19 cellular contexts compared by ENCODE assay signal in the genomic region with DNA sequence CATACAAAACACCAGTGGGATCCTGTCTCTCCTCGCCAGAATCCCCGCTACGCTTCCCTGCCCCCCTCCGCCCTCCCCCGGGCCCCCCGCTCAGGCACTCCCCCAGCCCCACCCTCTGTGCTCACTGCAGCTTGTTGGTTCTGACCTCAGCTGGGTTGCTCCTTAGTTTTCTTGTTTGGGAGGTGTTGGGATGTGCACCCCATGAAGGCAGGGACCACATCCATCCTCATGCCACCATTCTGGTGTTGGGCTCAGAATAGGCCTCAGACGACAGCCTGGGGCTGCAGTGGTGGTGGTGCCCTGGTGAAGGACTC. TPM values are rescaled to one million over a fixed set of nuclear protein-coding genes. Genes with fewer than 3 reads are reported as not detected.
A peak's percentile ranks its signal among the peaks of the same experiment; 100 is the strongest.
DNase-seq lines count a peak whose midpoint lies in the region; ATAC-seq and TF ChIP-seq lines count a peak whose summit lies in the region.
"Had no signal": no experiment of that assay in that cellular context is flagged by ENCODE, and none has a peak within 500 bp of the region (broad histone marks: within the 10 kb centered on the region; RNA-seq: fewer than 3 reads in every experiment).

No MANE protein-coding gene starts in this region.

- peaks cover 17% of the 10 kb centered on the region for H3K9me3 Mint-ChIP-seq in activated CD4-positive, alpha-beta memory T cell treated with anti-CD3 and anti-CD28 coated beads, Interleukin-2, amount 10 ng/mL, durations not matched to agents 7 days and 5 days
- H3K9me3 Mint-ChIP-seq in activated CD4-positive, alpha-beta memory T cell treated with anti-CD3 and anti-CD28 coated beads for 36 hours: peaks cover 35% of the 10 kb centered on the region
- peaks cover 25% of the 10 kb centered on the region for H3K9me3 Mint-ChIP-seq in osteocyte (ENCODE audit: unreplicated experiment)

- peak; percentile 6 for DNase-seq in activated CD4-positive, alpha-beta memory T cell treated with anti-CD3 and anti-CD28 coated beads, Interleukin-2, amount 10 ng/mL, durations not matched to agents 7 days and 5 days
- DNase-seq in activated CD4-positive, alpha-beta memory T cell treated with anti-CD3 and anti-CD28 coated beads for 36 hours: no peak
- DNase-seq in right atrium auricular region (ENCODE audit: low spot score) (peak; percentile 26), heart right ventricle (no peak), osteocyte (ENCODE audit: extremely low spot score, unreplicated experiment) (peak; percentile 54), DMS153 treated with DMSO at 0.1 percent for 48 hours (lab: John Stamatoyannopoulos, UW; ENCODE audit: unreplicated experiment) (no peak), DMS 273 (lab: John Stamatoyannopoulos, UW; ENCODE audit: unreplicated experiment) (no peak), NAMALWA (ENCODE audit: low spot score) (no peak)
- DNase-seq: ACHN; C1 segment of cervical spinal cord; Calu3; CD4-positive, alpha-beta T cell; DMS153; DND-41; GDM1; H9 had no signal

- peaks cover 14% of the 10 kb centered on the region for H3K4me1 Mint-ChIP-seq in activated CD4-positive, alpha-beta memory T cell treated with anti-CD3 and anti-CD28 coated beads, Interleukin-2, amount 10 ng/mL, durations not matched to agents 7 days and 5 days
- H3K4me1 Mint-ChIP-seq in activated CD4-positive, alpha-beta memory T cell treated with anti-CD3 and anti-CD28 coated beads for 36 hours (ENCODE audit: low read depth): peaks cover 5% of the 10 kb centered on the region
- H3K4me1 Mint-ChIP-seq in osteocyte (ENCODE audit: unreplicated experiment): peaks cover 13% of the 10 kb centered on the region
- H3K4me1 Mint-ChIP-seq: GM23338, H9 had no signal

- peaks cover 0 to 14% of the 10 kb centered on the region in 2 donors for H3K4me1 ChIP-seq in right atrium auricular region
- peaks cover 0 to 22% (median 9%) of the 10 kb centered on the region in 9 donors for H3K4me1 ChIP-seq in heart right ventricle

- CTCF ChIA-PET in activated CD4-positive, alpha-beta memory T cell treated with anti-CD3 and anti-CD28 coated beads, Interleukin-2, amount 10 ng/mL, durations not matched to agents 7 days and 5 days (lab: Charles Lee): no interaction called here
- CTCF ChIA-PET in activated CD4-positive, alpha-beta memory T cell treated with anti-CD3 and anti-CD28 coated beads for 36 hours (lab: Charles Lee): no interaction called here

- intact Hi-C loops in activated CD4-positive, alpha-beta memory T cell treated with anti-CD3 and anti-CD28 coated beads for 36 hours (cut with micrococcal nuclease): no loop called here
- intact Hi-C loops in heart right ventricle (cut with DNase I): no loop called here

- TF ChIP-seq CTCF in right atrium auricular region (IDR thresholded peaks at IDR 0.05) (no peak), heart right ventricle (IDR thresholded peaks at IDR 0.05) (no peak), osteocyte (IDR thresholded peaks at IDR 0.05) (no peak)

- no peak overlapping the region for H3K27ac Mint-ChIP-seq in activated CD4-positive, alpha-beta memory T cell treated with anti-CD3 and anti-CD28 coated beads, Interleukin-2, amount 10 ng/mL, durations not matched to agents 7 days and 5 days
- H3K27ac Mint-ChIP-seq in activated CD4-positive, alpha-beta memory T cell treated with anti-CD3 and anti-CD28 coated beads for 36 hours: no peak overlapping the region
- H3K27ac Mint-ChIP-seq in osteocyte (ENCODE audit: unreplicated experiment): no peak overlapping the region
- H3K27ac Mint-ChIP-seq: B cell; CD4-positive, alpha-beta T cell; GM23338; H9 had no signal

- H3K27me3 Mint-ChIP-seq in activated CD4-positive, alpha-beta memory T cell treated with anti-CD3 and anti-CD28 coated beads, Interleukin-2, amount 10 ng/mL, durations not matched to agents 7 days and 5 days: peaks cover 37% of the 10 kb centered on the region
- peaks cover 9% of the 10 kb centered on the region for H3K27me3 Mint-ChIP-seq in activated CD4-positive, alpha-beta memory T cell treated with anti-CD3 and anti-CD28 coated beads for 36 hours
- H3K27me3 Mint-ChIP-seq in osteocyte (ENCODE audit: unreplicated experiment): peaks cover 24% of the 10 kb centered on the region

- H3K36me3 ChIP-seq in right atrium auricular region (peaks cover 3% of the 10 kb centered on the region), heart right ventricle (peaks cover 0 to 20% (median 0%) of the 10 kb centered on the region in 9 donors)

- H3K4me3 Mint-ChIP-seq in activated CD4-positive, alpha-beta memory T cell treated with anti-CD3 and anti-CD28 coated beads, Interleukin-2, amount 10 ng/mL, durations not matched to agents 7 days and 5 days: no peak overlapping the region
- H3K4me3 Mint-ChIP-seq in activated CD4-positive, alpha-beta memory T cell treated with anti-CD3 and anti-CD28 coated beads for 36 hours: no peak overlapping the region
- H3K4me3 Mint-ChIP-seq in osteocyte (ENCODE audit: unreplicated experiment): no peak overlapping the region
- H3K4me3 Mint-ChIP-seq: B cell; CD4-positive, alpha-beta T cell; GM23338; H9 had no signal

- H3K4me3 ChIP-seq in right atrium auricular region (no peak overlapping the region), heart right ventricle (no peak overlapping the region)
- H3K4me3 ChIP-seq: GM23338 had no signal

- H3K27ac ChIP-seq in right atrium auricular region (no peak overlapping the region), heart right ventricle (no peak overlapping the region)

- no peak for ATAC-seq in heart right ventricle
- ATAC-seq: GM23338, HepG2 had no signal

- peaks cover 4% of the 10 kb centered on the region for H3K36me3 Mint-ChIP-seq in activated CD4-positive, alpha-beta memory T cell treated with anti-CD3 and anti-CD28 coated beads, Interleukin-2, amount 10 ng/mL, durations not matched to agents 7 days and 5 days (ENCODE audit: low read depth)
- peaks cover 6% of the 10 kb centered on the region for H3K36me3 Mint-ChIP-seq in activated CD4-positive, alpha-beta memory T cell treated with anti-CD3 and anti-CD28 coated beads for 36 hours
- peaks cover 11% of the 10 kb centered on the region for H3K36me3 Mint-ChIP-seq in osteocyte (ENCODE audit: unreplicated experiment)

- POLR2A ChIA-PET in activated CD4-positive, alpha-beta memory T cell treated with anti-CD3 and anti-CD28 coated beads, Interleukin-2, amount 10 ng/mL, durations not matched to agents 7 days and 5 days (lab: Charles Lee): no interaction called here
- POLR2A ChIA-PET in activated CD4-positive, alpha-beta memory T cell treated with anti-CD3 and anti-CD28 coated beads for 36 hours (lab: Charles Lee): no interaction called here

- no peaks in the 10 kb centered on the region for H3K27me3 ChIP-seq in right atrium auricular region
- H3K27me3 ChIP-seq in heart right ventricle: peaks cover 0 to 9% (median 0%) of the 10 kb centered on the region in 7 donors

- H3K9me3 ChIP-seq in right atrium auricular region (peaks cover 12 to 27% of the 10 kb centered on the region in 2 donors), heart right ventricle (peaks cover 0 to 37% (median 27%) of the 10 kb centered on the region in 11 donors)

- whole genome bisulfite sequencing in heart right ventricle, 2 donors: 97 to 98% methylated on average over 7 of the region's 7 CpGs

RNA-seq across cellular contexts. Expression of a gene that starts 4.6 kb away (rescaled TPM):
- total RNA-seq in activated CD4-positive, alpha-beta memory T cell treated with anti-CD3 and anti-CD28 coated beads, Interleukin-2, amount 10 ng/mL, durations not matched to agents 7 days and 5 days: 10 to 100 TPM; 32.6 to 34.3 TPM
- total RNA-seq in activated CD4-positive, alpha-beta memory T cell treated with anti-CD3 and anti-CD28 coated beads for 36 hours: 1 to 10 TPM; 2.6 to 3.8 TPM
- total RNA-seq in right atrium auricular region: 10 to 100 TPM in 1 of 2 donors, 1 to 10 TPM in 1; 9.9 to 16.4 TPM
- 10 to 100 TPM in 1 of 10 donors, 1 to 10 TPM in 9; 3.9 to 12.7 (median 6.3) TPM for total RNA-seq in heart right ventricle
- polyA plus RNA-seq in heart right ventricle: 1 to 10 TPM; 4.2 to 6.9 TPM
- 17.6 and 19.4 TPM in 2 replicates for total RNA-seq in osteocyte

Comparison
In these comparisons a context has a peak if more than half of its experiments do, and no peak if none do; other contexts are left out.
1. DNase-seq: peak in activated CD4-positive, alpha-beta memory T cell treated with anti-CD3 and anti-CD28 coated beads, Interleukin-2, amount 10 ng/mL, durations not matched to agents 7 days and 5 days (single experiment), right atrium auricular region (single experiment) and osteocyte (single experiment); none in activated CD4-positive, alpha-beta memory T cell treated with anti-CD3 and anti-CD28 coated beads for 36 hours (single experiment), heart right ventricle (0 of 2), DMS153 treated with DMSO at 0.1 percent for 48 hours (single experiment), DMS 273 (single experiment) and NAMALWA (single experiment).